ENCODE assay signal across 15 cellular contexts in genomic region chr6:72554203-72554564, GRCh38.
DNase-seq lines count a peak whose midpoint lies in the region; ATAC-seq and TF ChIP-seq lines count a peak whose summit lies in the region.
"Had no signal": no experiment of that assay in that cellular context is flagged by ENCODE, and none has a peak within 500 bp of the region (broad histone marks: within the 10 kb centered on the region; RNA-seq: fewer than 3 reads in every experiment).

No MANE protein-coding gene starts in this region.

- ATAC-seq in HG03175 (IDR thresholded peaks at IDR 0.05; ENCODE audit: unreplicated experiment) (no peak), GM19455 (IDR thresholded peaks at IDR 0.05; ENCODE audit: unreplicated experiment) (no peak)
- ATAC-seq: right cardiac atrium had no signal

- no peaks in the 10 kb centered on the region for H3K36me3 Mint-ChIP-seq in glutamatergic neuron (ENCODE audit: unreplicated experiment)

- DNase-seq in AG08395 (ENCODE audit: low spot score) (peak; percentile 41), HPDE6-E6E7 (ENCODE audit: extremely low spot score) (peak; percentile 28), amniotic epithelial cell (ENCODE audit: low read depth) (peak; percentile 72), glutamatergic neuron (no peak), T-helper 9 cell (no peak), GM19240 (ENCODE audit: insufficient read length, low spot score) (no peak)
- DNase-seq: activated CD4-positive, alpha-beta T cell treated with anti-CD3 and anti-CD28 coated beads, Interleukin-2, amount 10 ng/mL, durations not matched to agents 7 days and 5 days; C1 segment of cervical spinal cord; GDM1; right cardiac atrium; stimulated activated naive CD4-positive, alpha-beta T cell treated with Interleukin-2 at 50 U/mL for 16 hours had no signal

- peak overlapping the region; percentile 2 for H3K4me3 Mint-ChIP-seq in glutamatergic neuron (ENCODE audit: unreplicated experiment)
- H3K4me3 Mint-ChIP-seq: activated CD4-positive, alpha-beta T cell treated with anti-CD3 and anti-CD28 coated beads, Interleukin-2, amount 10 ng/mL, durations not matched to agents 7 days and 5 days; central memory CD8-positive, alpha-beta T cell had no signal

- no peaks in the 10 kb centered on the region for H3K27me3 Mint-ChIP-seq in glutamatergic neuron (ENCODE audit: unreplicated experiment)
- H3K27me3 Mint-ChIP-seq: activated CD4-positive, alpha-beta T cell treated with anti-CD3 and anti-CD28 coated beads, Interleukin-2, amount 10 ng/mL, durations not matched to agents 7 days and 5 days had no signal

- no peak overlapping the region for H3K27ac Mint-ChIP-seq in glutamatergic neuron (ENCODE audit: unreplicated experiment)
- H3K27ac Mint-ChIP-seq: activated CD4-positive, alpha-beta T cell treated with anti-CD3 and anti-CD28 coated beads, Interleukin-2, amount 10 ng/mL, durations not matched to agents 7 days and 5 days; activated T-helper 2 cell treated with anti-CD3 and anti-CD28 coated beads, Interferon-gamma antibody, Interleukin-2, Interleukin-4, amounts not matched to agents 10 μg/mL and 5 μg/mL and 100 μg/mL, durations not matched to agents 14 hours and 24 hours and 36 hours had no signal

- no peak for TF ChIP-seq CTCF in glutamatergic neuron (IDR thresholded peaks at IDR 0.05; ENCODE audit: partially characterized antibody, unreplicated experiment)

- H3K9me3 Mint-ChIP-seq in glutamatergic neuron (ENCODE audit: unreplicated experiment): peaks cover 4% of the 10 kb centered on the region
- H3K9me3 Mint-ChIP-seq: activated CD4-positive, alpha-beta T cell treated with anti-CD3 and anti-CD28 coated beads, Interleukin-2, amount 10 ng/mL, durations not matched to agents 7 days and 5 days; activated T-helper 2 cell treated with anti-CD3 and anti-CD28 coated beads, Interferon-gamma antibody, Interleukin-2, Interleukin-4, amounts not matched to agents 10 μg/mL and 5 μg/mL and 100 μg/mL, durations not matched to agents 14 hours and 24 hours and 36 hours; central memory CD8-positive, alpha-beta T cell had no signal

- peaks cover 22% of the 10 kb centered on the region for H3K4me1 Mint-ChIP-seq in glutamatergic neuron (ENCODE audit: low read depth, unreplicated experiment)
- H3K4me1 Mint-ChIP-seq: central memory CD8-positive, alpha-beta T cell had no signal

Comparison
In these comparisons a context has a peak if more than half of its experiments do, and no peak if none do; other contexts are left out.
1. DNase-seq: peak in AG08395 (single experiment), HPDE6-E6E7 (single experiment) and amniotic epithelial cell (single experiment); none in glutamatergic neuron (single experiment), T-helper 9 cell (single experiment) and GM19240 (single experiment).